ENCODE assay signal across 11 cellular contexts in genomic region chr1:77322061-77322900, GRCh38. TPM values are rescaled to one million over a fixed set of nuclear protein-coding genes. Genes with fewer than 3 reads are reported as not detected.
DNase-seq lines count a peak whose midpoint lies in the region; ATAC-seq lines count a peak whose summit lies in the region.
"Had no signal": no experiment of that assay in that cellular context is flagged by ENCODE, and none has a peak within 500 bp of the region (broad histone marks: within the 10 kb centered on the region; RNA-seq: fewer than 3 reads in every experiment).

No MANE protein-coding gene starts in this region.

- H3K9me3 ChIP-seq in SJCRH30 (replicated peaks) = no peaks in the 10 kb centered on the region
- H3K9me3 ChIP-seq: right atrium auricular region had no signal

- H3K4me3 ChIP-seq in SJCRH30 = no peak overlapping the region
- H3K4me3 ChIP-seq: right atrium auricular region, SK-N-MC had no signal

- H3K4me1 ChIP-seq in SJCRH30 = 0 out of 2 replicates have a peak, but pooled peaks cover 4% of the 10 kb centered on the region
- H3K4me1 ChIP-seq: right atrium auricular region had no signal

- H3K36me3 ChIP-seq in SJCRH30 = no peaks in the 10 kb centered on the region
- H3K36me3 ChIP-seq: right atrium auricular region had no signal

- no peaks in the 10 kb centered on the region for H3K27me3 ChIP-seq in SJCRH30
- H3K27me3 ChIP-seq: right atrium auricular region had no signal

- DNase-seq in AG08395 (ENCODE audit: low spot score) (peak; percentile 67), HPDE6-E6E7 (ENCODE audit: extremely low spot score) (peak; percentile 12), amniotic stem cell (lab: John Stamatoyannopoulos, UW) (peak; percentile 62), inferior parietal cortex (ENCODE audit: extremely low spot score) (peak; percentile 25), SJCRH30 (no peak)
- DNase-seq in activated CD4-positive, alpha-beta T cell treated with anti-CD3 and anti-CD28 coated beads, Interleukin-2, amount 50 U/mL, for 1 hour = no peak
- no peak for DNase-seq in effector CD4-positive, alpha-beta T cell

- no peak overlapping the region for H3K27ac ChIP-seq in SJCRH30
- H3K27ac ChIP-seq: right atrium auricular region, SK-N-MC had no signal

- ATAC-seq in GM19395 (IDR thresholded peaks at IDR 0.05; ENCODE audit: unreplicated experiment) = no peak
- ATAC-seq: stimulated activated memory B cell treated with anti-CD40 and anti-IgM and Interleukin-4, amounts not matched to agents 10 μg/mL and 1 μg/mL and 100 μg/mL, for 72 hours had no signal

RNA-seq across cellular contexts. Expression of gene AK5, which starts 40.5 kb away (rescaled TPM):
- 18.2 and 22.3 TPM in 2 replicates for total RNA-seq in SJCRH30 (2014; rRNA removed; shearing (Covaris generic))

Comparison
In these comparisons a context has a peak if more than half of its experiments do, and no peak if none do; other contexts are left out.
1. DNase-seq: peak in AG08395 (single experiment), HPDE6-E6E7 (single experiment), amniotic stem cell (single experiment) and inferior parietal cortex (single experiment); none in activated CD4-positive, alpha-beta T cell treated with anti-CD3 and anti-CD28 coated beads, Interleukin-2, amount 50 U/mL, for 1 hour (single experiment), effector CD4-positive, alpha-beta T cell (single experiment) and SJCRH30 (0 of 2).